In the genomic region with DNA sequence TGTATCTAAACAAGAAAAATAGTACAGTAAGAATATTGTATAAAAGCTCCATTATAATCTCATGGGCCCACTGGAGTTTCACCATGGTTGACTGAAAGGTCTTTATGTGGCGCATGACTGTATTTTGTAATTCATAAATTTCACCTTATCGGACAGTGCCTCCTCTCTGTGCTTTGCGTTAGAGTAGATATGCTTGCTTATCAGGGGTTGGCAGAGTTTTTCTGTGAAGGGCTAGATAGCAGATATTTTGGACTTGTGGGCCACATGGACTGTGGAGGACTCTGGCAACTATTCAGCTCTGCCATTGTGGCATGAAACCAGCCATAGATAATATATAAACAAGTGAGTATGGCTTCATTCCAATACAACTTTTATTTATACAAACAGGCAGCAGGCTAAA, we compare ENCODE assay signal across 1 cellular context.
A peak's percentile ranks its signal among the peaks of the same experiment; 100 is the strongest.
TF ChIP-seq lines count a peak whose summit lies in the region.

No MANE protein-coding gene starts in this region.

TF ChIP-seq in K562, 482 proteins besides CTCF, POLR2A, EP300 and RAD21 (continued from another document and continues in another):
- TF ChIP-seq, protein P1, sequence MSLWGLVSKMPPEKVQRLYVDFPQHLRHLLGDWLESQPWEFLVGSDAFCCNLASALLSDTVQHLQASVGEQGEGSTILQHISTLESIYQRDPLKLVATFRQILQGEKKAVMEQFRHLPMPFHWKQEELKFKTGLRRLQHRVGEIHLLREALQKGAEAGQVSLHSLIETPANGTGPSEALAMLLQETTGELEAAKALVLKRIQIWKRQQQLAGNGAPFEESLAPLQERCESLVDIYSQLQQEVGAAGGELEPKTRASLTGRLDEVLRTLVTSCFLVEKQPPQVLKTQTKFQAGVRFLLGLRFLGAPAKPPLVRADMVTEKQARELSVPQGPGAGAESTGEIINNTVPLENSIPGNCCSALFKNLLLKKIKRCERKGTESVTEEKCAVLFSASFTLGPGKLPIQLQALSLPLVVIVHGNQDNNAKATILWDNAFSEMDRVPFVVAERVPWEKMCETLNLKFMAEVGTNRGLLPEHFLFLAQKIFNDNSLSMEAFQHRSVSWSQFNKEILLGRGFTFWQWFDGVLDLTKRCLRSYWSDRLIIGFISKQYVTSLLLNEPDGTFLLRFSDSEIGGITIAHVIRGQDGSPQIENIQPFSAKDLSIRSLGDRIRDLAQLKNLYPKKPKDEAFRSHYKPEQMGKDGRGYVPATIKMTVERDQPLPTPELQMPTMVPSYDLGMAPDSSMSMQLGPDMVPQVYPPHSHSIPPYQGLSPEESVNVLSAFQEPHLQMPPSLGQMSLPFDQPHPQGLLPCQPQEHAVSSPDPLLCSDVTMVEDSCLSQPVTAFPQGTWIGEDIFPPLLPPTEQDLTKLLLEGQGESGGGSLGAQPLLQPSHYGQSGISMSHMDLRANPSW (CRISPR knock-in tag; IDR thresholded peaks at IDR 0.05) = no peak
- TF ChIP-seq, protein P2, sequence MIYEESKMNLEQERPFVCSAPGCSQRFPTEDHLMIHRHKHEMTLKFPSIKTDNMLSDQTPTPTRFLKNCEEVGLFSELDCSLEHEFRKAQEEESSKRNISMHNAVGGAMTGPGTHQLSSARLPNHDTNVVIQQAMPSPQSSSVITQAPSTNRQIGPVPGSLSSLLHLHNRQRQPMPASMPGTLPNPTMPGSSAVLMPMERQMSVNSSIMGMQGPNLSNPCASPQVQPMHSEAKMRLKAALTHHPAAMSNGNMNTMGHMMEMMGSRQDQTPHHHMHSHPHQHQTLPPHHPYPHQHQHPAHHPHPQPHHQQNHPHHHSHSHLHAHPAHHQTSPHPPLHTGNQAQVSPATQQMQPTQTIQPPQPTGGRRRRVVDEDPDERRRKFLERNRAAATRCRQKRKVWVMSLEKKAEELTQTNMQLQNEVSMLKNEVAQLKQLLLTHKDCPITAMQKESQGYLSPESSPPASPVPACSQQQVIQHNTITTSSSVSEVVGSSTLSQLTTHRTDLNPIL (CRISPR knock-in tag; IDR thresholded peaks at IDR 0.05) = no peak
- TF ChIP-seq, protein P3, sequence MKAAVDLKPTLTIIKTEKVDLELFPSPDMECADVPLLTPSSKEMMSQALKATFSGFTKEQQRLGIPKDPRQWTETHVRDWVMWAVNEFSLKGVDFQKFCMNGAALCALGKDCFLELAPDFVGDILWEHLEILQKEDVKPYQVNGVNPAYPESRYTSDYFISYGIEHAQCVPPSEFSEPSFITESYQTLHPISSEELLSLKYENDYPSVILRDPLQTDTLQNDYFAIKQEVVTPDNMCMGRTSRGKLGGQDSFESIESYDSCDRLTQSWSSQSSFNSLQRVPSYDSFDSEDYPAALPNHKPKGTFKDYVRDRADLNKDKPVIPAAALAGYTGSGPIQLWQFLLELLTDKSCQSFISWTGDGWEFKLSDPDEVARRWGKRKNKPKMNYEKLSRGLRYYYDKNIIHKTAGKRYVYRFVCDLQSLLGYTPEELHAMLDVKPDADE (conservative IDR thresholded peaks at IDR 0.05; ENCODE audit: control insufficient read depth, low read depth, low read length) = peak; percentile 72
- TF ChIP-seq ESRRB (CRISPR knock-in tag; IDR thresholded peaks at IDR 0.05; ENCODE audit: borderline replicate concordance) (no peak), HCFC1 (IDR thresholded peaks at IDR 0.05; ENCODE audit: low read depth, low read length) (no peak), SMARCA4 (IDR thresholded peaks at IDR 0.05) (peak; percentile 100), ZNF324 (CRISPR knock-in tag; IDR thresholded peaks at IDR 0.05) (no peak), TCF7L2 (IDR thresholded peaks at IDR 0.05; ENCODE audit: low read depth, low read length) (no peak), RBM15 (IDR thresholded peaks at IDR 0.05; ENCODE audit: insufficient read depth, low read length) (no peak), NCOA6 (IDR thresholded peaks at IDR 0.05) (peak; percentile 48; the same call in 1 of the 2 replicates), SMAD3 (CRISPR knock-in tag; conservative IDR thresholded peaks at IDR 0.05) (peak; percentile 96), HLTF (IDR thresholded peaks at IDR 0.05) (peak; percentile 91; the same call in 1 of the 2 replicates), FOXM1 (IDR thresholded peaks at IDR 0.05; ENCODE audit: low read depth) (peak; percentile 99), FOXM1 (CRISPR knock-in tag; IDR thresholded peaks at IDR 0.05; ENCODE audit: low read depth) (no peak), MXI1 (IDR thresholded peaks at IDR 0.05; ENCODE audit: low read depth, low read length) (peak; percentile 88; the same call in 1 of the 2 replicates), ZC3H8 (IDR thresholded peaks at IDR 0.05) (no peak), KLF13 (tag; IDR thresholded peaks at IDR 0.05; ENCODE audit: borderline replicate concordance, low read depth) (0 out of 2 replicates have a peak, but pooled peaks have one; percentile 21), PYGO2 (tag; IDR thresholded peaks at IDR 0.05) (peak; percentile 97), ILK (tag; IDR thresholded peaks at IDR 0.05; ENCODE audit: borderline replicate concordance, low read depth) (no peak), CBX3 (IDR thresholded peaks at IDR 0.05; ENCODE audit: borderline replicate concordance in 1 of 2, low read length in 2 of 2) (peak in 1 of 2 experiments; percentile 47; a peak in 1 of 3 replicates), RBM25 (IDR thresholded peaks at IDR 0.05; ENCODE audit: low read depth, low read length, severe bottlenecking) (no peak), XRCC3 (IDR thresholded peaks at IDR 0.05) (no peak), ZNF76 (CRISPR knock-in tag; IDR thresholded peaks at IDR 0.05; ENCODE audit: borderline replicate concordance) (peak; percentile 81; the same call in 1 of the 2 replicates), NR3C1 (CRISPR knock-in tag; IDR thresholded peaks at IDR 0.05) (no peak), MAFG (tag; conservative IDR thresholded peaks at IDR 0.05) (0 out of 2 replicates have a peak, but pooled peaks have one; percentile 16)
- TF ChIP-seq, protein P4, sequence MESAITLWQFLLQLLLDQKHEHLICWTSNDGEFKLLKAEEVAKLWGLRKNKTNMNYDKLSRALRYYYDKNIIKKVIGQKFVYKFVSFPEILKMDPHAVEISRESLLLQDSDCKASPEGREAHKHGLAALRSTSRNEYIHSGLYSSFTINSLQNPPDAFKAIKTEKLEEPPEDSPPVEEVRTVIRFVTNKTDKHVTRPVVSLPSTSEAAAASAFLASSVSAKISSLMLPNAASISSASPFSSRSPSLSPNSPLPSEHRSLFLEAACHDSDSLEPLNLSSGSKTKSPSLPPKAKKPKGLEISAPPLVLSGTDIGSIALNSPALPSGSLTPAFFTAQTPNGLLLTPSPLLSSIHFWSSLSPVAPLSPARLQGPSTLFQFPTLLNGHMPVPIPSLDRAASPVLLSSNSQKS (CRISPR knock-in tag; IDR thresholded peaks at IDR 0.05) = no peak
- TF ChIP-seq, protein P5, sequence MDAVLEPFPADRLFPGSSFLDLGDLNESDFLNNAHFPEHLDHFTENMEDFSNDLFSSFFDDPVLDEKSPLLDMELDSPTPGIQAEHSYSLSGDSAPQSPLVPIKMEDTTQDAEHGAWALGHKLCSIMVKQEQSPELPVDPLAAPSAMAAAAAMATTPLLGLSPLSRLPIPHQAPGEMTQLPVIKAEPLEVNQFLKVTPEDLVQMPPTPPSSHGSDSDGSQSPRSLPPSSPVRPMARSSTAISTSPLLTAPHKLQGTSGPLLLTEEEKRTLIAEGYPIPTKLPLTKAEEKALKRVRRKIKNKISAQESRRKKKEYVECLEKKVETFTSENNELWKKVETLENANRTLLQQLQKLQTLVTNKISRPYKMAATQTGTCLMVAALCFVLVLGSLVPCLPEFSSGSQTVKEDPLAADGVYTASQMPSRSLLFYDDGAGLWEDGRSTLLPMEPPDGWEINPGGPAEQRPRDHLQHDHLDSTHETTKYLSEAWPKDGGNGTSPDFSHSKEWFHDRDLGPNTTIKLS (IDR thresholded peaks at IDR 0.05; ENCODE audit: borderline replicate concordance, low read depth) = peak; percentile 67; the same call in 1 of the 2 replicates
- TF ChIP-seq, protein P6, sequence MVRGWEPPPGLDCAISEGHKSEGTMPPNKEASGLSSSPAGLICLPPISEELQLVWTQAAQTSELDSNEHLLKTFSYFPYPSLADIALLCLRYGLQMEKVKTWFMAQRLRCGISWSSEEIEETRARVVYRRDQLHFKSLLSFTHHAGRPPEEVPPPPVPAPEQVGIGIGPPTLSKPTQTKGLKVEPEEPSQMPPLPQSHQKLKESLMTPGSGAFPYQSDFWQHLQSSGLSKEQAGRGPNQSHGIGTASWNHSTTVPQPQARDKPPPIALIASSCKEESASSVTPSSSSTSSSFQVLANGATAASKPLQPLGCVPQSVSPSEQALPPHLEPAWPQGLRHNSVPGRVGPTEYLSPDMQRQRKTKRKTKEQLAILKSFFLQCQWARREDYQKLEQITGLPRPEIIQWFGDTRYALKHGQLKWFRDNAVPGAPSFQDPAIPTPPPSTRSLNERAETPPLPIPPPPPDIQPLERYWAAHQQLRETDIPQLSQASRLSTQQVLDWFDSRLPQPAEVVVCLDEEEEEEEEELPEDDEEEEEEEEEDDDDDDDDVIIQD (CRISPR knock-in tag; IDR thresholded peaks at IDR 0.05) = no peak
- TF ChIP-seq, protein P7, sequence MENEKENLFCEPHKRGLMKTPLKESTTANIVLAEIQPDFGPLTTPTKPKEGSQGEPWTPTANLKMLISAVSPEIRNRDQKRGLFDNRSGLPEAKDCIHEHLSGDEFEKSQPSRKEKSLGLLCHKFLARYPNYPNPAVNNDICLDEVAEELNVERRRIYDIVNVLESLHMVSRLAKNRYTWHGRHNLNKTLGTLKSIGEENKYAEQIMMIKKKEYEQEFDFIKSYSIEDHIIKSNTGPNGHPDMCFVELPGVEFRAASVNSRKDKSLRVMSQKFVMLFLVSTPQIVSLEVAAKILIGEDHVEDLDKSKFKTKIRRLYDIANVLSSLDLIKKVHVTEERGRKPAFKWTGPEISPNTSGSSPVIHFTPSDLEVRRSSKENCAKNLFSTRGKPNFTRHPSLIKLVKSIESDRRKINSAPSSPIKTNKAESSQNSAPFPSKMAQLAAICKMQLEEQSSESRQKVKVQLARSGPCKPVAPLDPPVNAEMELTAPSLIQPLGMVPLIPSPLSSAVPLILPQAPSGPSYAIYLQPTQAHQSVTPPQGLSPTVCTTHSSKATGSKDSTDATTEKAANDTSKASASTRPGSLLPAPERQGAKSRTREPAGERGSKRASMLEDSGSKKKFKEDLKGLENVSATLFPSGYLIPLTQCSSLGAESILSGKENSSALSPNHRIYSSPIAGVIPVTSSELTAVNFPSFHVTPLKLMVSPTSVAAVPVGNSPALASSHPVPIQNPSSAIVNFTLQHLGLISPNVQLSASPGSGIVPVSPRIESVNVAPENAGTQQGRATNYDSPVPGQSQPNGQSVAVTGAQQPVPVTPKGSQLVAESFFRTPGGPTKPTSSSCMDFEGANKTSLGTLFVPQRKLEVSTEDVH (IDR thresholded peaks at IDR 0.05; ENCODE audit: low read depth, partially characterized antibody) = peak; percentile 61
- TF ChIP-seq, protein P8, sequence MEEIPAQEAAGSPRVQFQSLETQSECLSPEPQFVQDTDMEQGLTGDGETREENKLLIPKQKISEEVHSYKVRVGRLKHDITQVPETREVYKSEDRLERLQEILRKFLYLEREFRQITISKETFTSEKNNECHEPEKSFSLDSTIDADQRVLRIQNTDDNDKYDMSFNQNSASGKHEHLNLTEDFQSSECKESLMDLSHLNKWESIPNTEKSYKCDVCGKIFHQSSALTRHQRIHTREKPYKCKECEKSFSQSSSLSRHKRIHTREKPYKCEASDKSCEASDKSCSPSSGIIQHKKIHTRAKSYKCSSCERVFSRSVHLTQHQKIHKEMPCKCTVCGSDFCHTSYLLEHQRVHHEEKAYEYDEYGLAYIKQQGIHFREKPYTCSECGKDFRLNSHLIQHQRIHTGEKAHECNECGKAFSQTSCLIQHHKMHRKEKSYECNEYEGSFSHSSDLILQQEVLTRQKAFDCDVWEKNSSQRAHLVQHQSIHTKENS (CRISPR knock-in tag; IDR thresholded peaks at IDR 0.05) = no peak
- TF ChIP-seq, protein P9, sequence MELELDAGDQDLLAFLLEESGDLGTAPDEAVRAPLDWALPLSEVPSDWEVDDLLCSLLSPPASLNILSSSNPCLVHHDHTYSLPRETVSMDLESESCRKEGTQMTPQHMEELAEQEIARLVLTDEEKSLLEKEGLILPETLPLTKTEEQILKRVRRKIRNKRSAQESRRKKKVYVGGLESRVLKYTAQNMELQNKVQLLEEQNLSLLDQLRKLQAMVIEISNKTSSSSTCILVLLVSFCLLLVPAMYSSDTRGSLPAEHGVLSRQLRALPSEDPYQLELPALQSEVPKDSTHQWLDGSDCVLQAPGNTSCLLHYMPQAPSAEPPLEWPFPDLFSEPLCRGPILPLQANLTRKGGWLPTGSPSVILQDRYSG (tag; conservative IDR thresholded peaks at IDR 0.05; ENCODE audit: low read depth) = peak; percentile 67
- TF ChIP-seq, protein P10, sequence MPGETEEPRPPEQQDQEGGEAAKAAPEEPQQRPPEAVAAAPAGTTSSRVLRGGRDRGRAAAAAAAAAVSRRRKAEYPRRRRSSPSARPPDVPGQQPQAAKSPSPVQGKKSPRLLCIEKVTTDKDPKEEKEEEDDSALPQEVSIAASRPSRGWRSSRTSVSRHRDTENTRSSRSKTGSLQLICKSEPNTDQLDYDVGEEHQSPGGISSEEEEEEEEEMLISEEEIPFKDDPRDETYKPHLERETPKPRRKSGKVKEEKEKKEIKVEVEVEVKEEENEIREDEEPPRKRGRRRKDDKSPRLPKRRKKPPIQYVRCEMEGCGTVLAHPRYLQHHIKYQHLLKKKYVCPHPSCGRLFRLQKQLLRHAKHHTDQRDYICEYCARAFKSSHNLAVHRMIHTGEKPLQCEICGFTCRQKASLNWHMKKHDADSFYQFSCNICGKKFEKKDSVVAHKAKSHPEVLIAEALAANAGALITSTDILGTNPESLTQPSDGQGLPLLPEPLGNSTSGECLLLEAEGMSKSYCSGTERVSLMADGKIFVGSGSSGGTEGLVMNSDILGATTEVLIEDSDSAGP (CRISPR knock-in tag; IDR thresholded peaks at IDR 0.05) = no peak
- TF ChIP-seq, protein P11, sequence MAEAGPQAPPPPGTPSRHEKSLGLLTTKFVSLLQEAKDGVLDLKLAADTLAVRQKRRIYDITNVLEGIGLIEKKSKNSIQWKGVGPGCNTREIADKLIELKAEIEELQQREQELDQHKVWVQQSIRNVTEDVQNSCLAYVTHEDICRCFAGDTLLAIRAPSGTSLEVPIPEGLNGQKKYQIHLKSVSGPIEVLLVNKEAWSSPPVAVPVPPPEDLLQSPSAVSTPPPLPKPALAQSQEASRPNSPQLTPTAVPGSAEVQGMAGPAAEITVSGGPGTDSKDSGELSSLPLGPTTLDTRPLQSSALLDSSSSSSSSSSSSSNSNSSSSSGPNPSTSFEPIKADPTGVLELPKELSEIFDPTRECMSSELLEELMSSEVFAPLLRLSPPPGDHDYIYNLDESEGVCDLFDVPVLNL (CRISPR knock-in tag; IDR thresholded peaks at IDR 0.05; ENCODE audit: low read depth) = no peak
- TF ChIP-seq, protein P12, sequence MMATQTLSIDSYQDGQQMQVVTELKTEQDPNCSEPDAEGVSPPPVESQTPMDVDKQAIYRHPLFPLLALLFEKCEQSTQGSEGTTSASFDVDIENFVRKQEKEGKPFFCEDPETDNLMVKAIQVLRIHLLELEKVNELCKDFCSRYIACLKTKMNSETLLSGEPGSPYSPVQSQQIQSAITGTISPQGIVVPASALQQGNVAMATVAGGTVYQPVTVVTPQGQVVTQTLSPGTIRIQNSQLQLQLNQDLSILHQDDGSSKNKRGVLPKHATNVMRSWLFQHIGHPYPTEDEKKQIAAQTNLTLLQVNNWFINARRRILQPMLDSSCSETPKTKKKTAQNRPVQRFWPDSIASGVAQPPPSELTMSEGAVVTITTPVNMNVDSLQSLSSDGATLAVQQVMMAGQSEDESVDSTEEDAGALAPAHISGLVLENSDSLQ (IDR thresholded peaks at IDR 0.05) = no peak
